Comparison of ENCODE assay signal across 26 cellular contexts in genomic region chr21:41883582-41883981, GRCh38. TPM values are rescaled to one million over a fixed set of nuclear protein-coding genes. Genes with fewer than 3 reads are reported as not detected.
A peak's percentile ranks its signal among the peaks of the same experiment; 100 is the strongest.
DNase-seq lines count a peak whose midpoint lies in the region; ATAC-seq, FAIRE-seq and TF ChIP-seq lines count a peak whose summit lies in the region.
"Had no signal": no experiment of that assay in that cellular context is flagged by ENCODE, and none has a peak within 500 bp of the region (broad histone marks: within the 10 kb centered on the region; RNA-seq: fewer than 3 reads in every experiment).

No MANE protein-coding gene starts in this region.

- H3K56ac ChIP-seq in IMR-90 (ENCODE audit: extremely low read depth, insufficient read depth, low read length) (no peak overlapping the region), H1 (replicated peaks; ENCODE audit: insufficient read length, low read depth, low read length) (no peak overlapping the region)

- H4K20me1 ChIP-seq in BLaER1, result no peaks in the 10 kb centered on the region
- H4K20me1 ChIP-seq in IMR-90 (ENCODE audit: insufficient read depth, low read length), result no peaks in the 10 kb centered on the region; the same call in 1 of the 2 replicates
- no peaks in the 10 kb centered on the region for H4K20me1 ChIP-seq in H1 (replicated peaks in 1 of 2; ENCODE audit: control insufficient read depth in 1 of 2, insufficient read depth in 2 of 2, low read length in 2 of 2)

- no TSS peak for BruUV-seq in IMR-90 (replicated peaks; lab: Mats Ljungman, UMichigan)

- H3K9me1 ChIP-seq in IMR-90 (ENCODE audit: insufficient read depth, low read length), result peaks cover 6% of the 10 kb centered on the region; the same call in 1 of the 2 replicates

- H4K8ac ChIP-seq in IMR-90 (ENCODE audit: low read depth in 2 of 2, low read length in 2 of 2) (no peak overlapping the region), H1 (ENCODE audit: extremely low read depth, insufficient read depth, low read length) (no peak overlapping the region)

- H3K36me3 ChIP-seq in BLaER1, result peaks cover 10% of the 10 kb centered on the region
- peaks cover 7% of the 10 kb centered on the region; the same call in 1 of the 2 replicates for H3K36me3 ChIP-seq in IMR-90 (ENCODE audit: control insufficient read depth, insufficient read depth, low read length)
- no peaks in the 10 kb centered on the region for H3K36me3 ChIP-seq in H1 (ENCODE audit: control insufficient read depth in 2 of 4, insufficient read depth in 4 of 4, low read length in 3 of 4)
- peaks cover 0 to 20% (median 0%) of the 10 kb centered on the region in 6 donors for H3K36me3 ChIP-seq in spleen

- no peak overlapping the region for H3K9ac ChIP-seq in BLaER1
- no peak overlapping the region for H3K9ac ChIP-seq in IMR-90 (ENCODE audit: low read depth, low read length)
- H3K9ac ChIP-seq in H1 (replicated peaks in 1 of 4; ENCODE audit: extremely low read depth in 1 of 4, low read depth in 3 of 4, low read length in 3 of 4), result no peak overlapping the region

- intact Hi-C loops in IMR-90 (cut with micrococcal nuclease), result no loop called here
- intact Hi-C loops in spleen (cut with DNase I; ENCODE audit: low total_unique reads), result no loop called here
- intact Hi-C loops in dorsolateral prefrontal cortex (cut with DNase I), result no loop called here

- H3K27ac ChIP-seq in BLaER1 (0 out of 2 replicates have a peak overlapping the region, but pooled peaks have one; percentile 79), IMR-90 (ENCODE audit: insufficient read depth, low read length) (no peak overlapping the region), H1 (ENCODE audit: low read depth, low read length) (no peak overlapping the region), spleen (no peak overlapping the region), dorsolateral prefrontal cortex (no peak overlapping the region)
- H3K27ac ChIP-seq: SJSA1 had no signal

- TF ChIP-seq CTCF in IMR-90 (conservative IDR thresholded peaks at IDR 0.05; ENCODE audit: low read depth, low read length) (no peak), H1 (IDR thresholded peaks at IDR 0.05; ENCODE audit: control extremely low read depth in 1 of 3, insufficient read depth in 1 of 3, low read depth in 1 of 3, low read length in 3 of 3) (no peak), spleen (IDR thresholded peaks at IDR 0.05 in 8 of 11, conservative IDR thresholded peaks at IDR 0.05 in 3 of 11) (no peak), dorsolateral prefrontal cortex (IDR thresholded peaks at IDR 0.05 in 54 of 56, conservative IDR thresholded peaks at IDR 0.05 in 2 of 56; ENCODE audit: low read depth in 1 of 56, partially characterized antibody in 56 of 56) (no peak)

- DNase-seq in IMR-90 (peak; percentile 12), H1 (ENCODE audit: low read depth in 1 of 2, low spot score in 2 of 2) (no peak), spleen (peak; percentile 28), dorsolateral prefrontal cortex (no peak), occipital lobe (lab: John Stamatoyannopoulos, UW) (no peak)
- DNase-seq: CD8-positive, alpha-beta memory T cell; DMS 273 treated with DMSO at 0.1 percent for 48 hours; DMS79; EL; GDM1; Kasumi-1; NCI-H2029; NCI-H446 treated with DMSO at 0.1 percent for 48 hours; NCI-H526; NCI-H82; NK-92 treated with Interleukin-12 subunit alpha and Interleukin-12 subunit beta, amount 100 ng/mL, for 24 hours had no signal

- POLR2A ChIA-PET in IMR-90 (lab: Charles Lee; ENCODE audit: unreplicated experiment), result no interaction called here
- POLR2A ChIA-PET in H1 (lab: Charles Lee; ENCODE audit: partially characterized antibody), result interaction anchor here (0.9 kb wide), 2 partner anchors 8 to 12 kb away, joined by 3 read pairs; no protein-coding TSS in a partner anchor

- 0 out of 2 replicates have a peak overlapping the region, but pooled peaks have one; percentile 39 for H2BK12ac ChIP-seq in H1 (ENCODE audit: low read depth, low read length)

- H3K27me3 Mint-ChIP-seq in stimulated activated memory B cell treated with anti-CD40 and anti-IgM and Interleukin-4, amounts not matched to agents 10 μg/mL and 1 μg/mL and 100 μg/mL, for 72 hours, result no peaks in the 10 kb centered on the region
- H3K27me3 Mint-ChIP-seq: B cell; CD8-positive, alpha-beta memory T cell had no signal

- H2BK120ac ChIP-seq in IMR-90 (ENCODE audit: low read depth, low read length) (no peak overlapping the region), H1 (replicated peaks; ENCODE audit: low read depth, low read length) (no peak overlapping the region)

- H3K14ac ChIP-seq in IMR-90 (replicated peaks; ENCODE audit: low read depth, low read length), result no peak overlapping the region
- H3K14ac ChIP-seq in H1 (ENCODE audit: insufficient read length), result no peak overlapping the region

- H3K18ac ChIP-seq in IMR-90 (ENCODE audit: low read depth, low read length), result no peak overlapping the region
- H3K18ac ChIP-seq in H1 (ENCODE audit: extremely low read depth, low read length), result no peak overlapping the region

- ATAC-seq in IMR-90 (ENCODE audit: low read depth), result no peak
- no peak for ATAC-seq in stimulated activated memory B cell treated with anti-CD40 and anti-IgM and Interleukin-4, amounts not matched to agents 10 μg/mL and 1 μg/mL and 100 μg/mL, for 72 hours
- ATAC-seq: GM12878, PC-3, Right ventricle myocardium inferior had no signal

- in situ Hi-C loops in IMR-90 (cut with MboI; ENCODE audit: low sequenced_read_pairs), result no loop called here

- no peak overlapping the region for H2BK5ac ChIP-seq in IMR-90 (ENCODE audit: low read depth, low read length, poor library complexity, severe bottlenecking)
- no peak overlapping the region for H2BK5ac ChIP-seq in H1 (ENCODE audit: low read depth, low read length)

- H4K5ac ChIP-seq in IMR-90 (ENCODE audit: low read depth, low read length) (no peak overlapping the region), H1 (ENCODE audit: insufficient read length, low read depth, low read length) (no peak overlapping the region)

- H3K27ac Mint-ChIP-seq in stimulated activated memory B cell treated with anti-CD40 and anti-IgM and Interleukin-4, amounts not matched to agents 10 μg/mL and 1 μg/mL and 100 μg/mL, for 72 hours, result no peak overlapping the region
- H3K27ac Mint-ChIP-seq: B cell; CD14-positive monocyte; CD8-positive, alpha-beta memory T cell had no signal

- H3K4me1 ChIP-seq in BLaER1 (peaks cover 55% of the 10 kb centered on the region), IMR-90 (ENCODE audit: control insufficient read depth, insufficient read depth, low read length) (peaks cover 2% of the 10 kb centered on the region; the same call in 1 of the 2 replicates), H1 (replicated peaks in 1 of 4; ENCODE audit: control insufficient read depth in 3 of 4, insufficient read depth in 4 of 4, low read length in 3 of 4) (peaks cover 0 to 11% (median 4%) of the 10 kb centered on the region in 4 experiments; a peak in 4 of 7 replicates), spleen (peaks cover 0 to 23% (median 8%) of the 10 kb centered on the region in 6 donors)
- H3K4me1 ChIP-seq: SJSA1 had no signal

- no peaks in the 10 kb centered on the region for H3K36me3 Mint-ChIP-seq in stimulated activated memory B cell treated with anti-CD40 and anti-IgM and Interleukin-4, amounts not matched to agents 10 μg/mL and 1 μg/mL and 100 μg/mL, for 72 hours
- H3K36me3 Mint-ChIP-seq: CD14-positive monocyte had no signal

- H3K4me1 Mint-ChIP-seq in stimulated activated memory B cell treated with anti-CD40 and anti-IgM and Interleukin-4, amounts not matched to agents 10 μg/mL and 1 μg/mL and 100 μg/mL, for 72 hours, result peaks cover 6% of the 10 kb centered on the region

- dilution Hi-C loops in IMR-90 (cut with HindIII; ENCODE audit: low sequenced_read_pairs, unreplicated experiment), result no loop called here

- no peak for FAIRE-seq in H1 (lab: Jason Lieb, UNC)
- FAIRE-seq: GM12878, GM19239, H54 had no signal

- H3K4me2 ChIP-seq in BLaER1 (peak overlapping the region; percentile 85; the same call in 1 of the 2 replicates), IMR-90 (ENCODE audit: low read depth, low read length) (no peak overlapping the region), H1 (ENCODE audit: insufficient read depth in 1 of 2, low read depth in 2 of 2, low read length in 2 of 2) (no peak overlapping the region)

- no peak overlapping the region for H2AK9ac ChIP-seq in IMR-90 (replicated peaks; ENCODE audit: low read depth, low read length, poor library complexity)

- H3K23ac ChIP-seq in IMR-90 (ENCODE audit: low read depth, low read length) (no peak overlapping the region), H1 (ENCODE audit: insufficient read length) (no peak overlapping the region)

- no CpG with 5 or more reads among the region's 5 CpGs for WGBS in IMR-90 (ENCODE audit: extremely low coverage in 2 of 2, insufficient read length in 1 of 2), 2 experiments
- 94% methylated on average over 5 of the region's 5 CpGs; no CpG with 5 or more reads in 1 of the 2 experiments for WGBS in H1 (ENCODE audit: extremely low coverage in 1 of 2, insufficient coverage in 1 of 2, insufficient read length in 1 of 2, insufficient replicate concordance in 2 of 2, low coverage in 1 of 2, low lambda C conversion rate in 2 of 2, missing lambda C conversion rate in 1 of 2), 2 experiments
- 86 to 93% (median 87%) methylated on average over 5 of the region's 5 CpGs for WGBS in spleen, 5 donors

- TF ChIP-seq POLR2A in IMR-90 (IDR thresholded peaks at IDR 0.05; ENCODE audit: low read depth, low read length), result no peak
- TF ChIP-seq POLR2A in H1 (IDR thresholded peaks at IDR 0.05; ENCODE audit: control extremely low read depth in 1 of 2, low read depth in 2 of 2, low read length in 2 of 2), result no peak
- no peak for TF ChIP-seq POLR2A in spleen (IDR thresholded peaks at IDR 0.05)

- CTCF ChIA-PET in IMR-90 (lab: Yijun Ruan, JAX) (no interaction called here), H1 (lab: Charles Lee; ENCODE audit: partially characterized antibody) (interaction anchor here (0.6 to 2.3 kb wide), 4 partner anchors 10 to 223 kb away, joined by 3 to 9 read pairs (median 4); no protein-coding TSS in a partner anchor)

- no peaks in the 10 kb centered on the region for H3K27me3 ChIP-seq in BLaER1
- H3K27me3 ChIP-seq in IMR-90 (ENCODE audit: control insufficient read depth, insufficient read depth, low read length), result no peaks in the 10 kb centered on the region
- no peaks in the 10 kb centered on the region for H3K27me3 ChIP-seq in H1 (replicated peaks in 1 of 4; ENCODE audit: control insufficient read depth in 3 of 4, extremely low read depth in 1 of 4, insufficient read depth in 3 of 4, low read length in 3 of 4)
- no peaks in the 10 kb centered on the region for H3K27me3 ChIP-seq in spleen (replicated peaks in 1 of 7)
- no peaks in the 10 kb centered on the region for H3K27me3 ChIP-seq in dorsolateral prefrontal cortex
- H3K27me3 ChIP-seq: SJSA1 had no signal

- H2BK15ac ChIP-seq in IMR-90 (ENCODE audit: low read depth, low read length) (no peak overlapping the region), H1 (ENCODE audit: low read length) (no peak overlapping the region)

- H3K23me2 ChIP-seq in H1 (ENCODE audit: low read depth, low read length), result peaks cover 4% of the 10 kb centered on the region; the same call in 1 of the 2 replicates

- 0 out of 4 replicates have a peak, but pooled peaks cover 0 to 4% of the 10 kb centered on the region in 2 experiments for H3K79me1 ChIP-seq in IMR-90 (ENCODE audit: low read depth in 1 of 2, low read length in 2 of 2)
- H3K79me1 ChIP-seq in H1 (ENCODE audit: low read depth, low read length), result no peaks in the 10 kb centered on the region

- H3K4ac ChIP-seq in IMR-90 (ENCODE audit: low read depth, low read length) (no peak overlapping the region), H1 (replicated peaks; ENCODE audit: insufficient read length, low read depth, low read length) (no peak overlapping the region)

- H2AFZ ChIP-seq in IMR-90 (replicated peaks; ENCODE audit: low read length, poor library complexity) (no peak overlapping the region), H1 (ENCODE audit: low read length) (no peak overlapping the region)

- no peak overlapping the region for H3K4me3 Mint-ChIP-seq in stimulated activated memory B cell treated with anti-CD40 and anti-IgM and Interleukin-4, amounts not matched to agents 10 μg/mL and 1 μg/mL and 100 μg/mL, for 72 hours
- H3K4me3 Mint-ChIP-seq: B cell, CD14-positive monocyte had no signal

- H3K79me2 ChIP-seq in H1 (ENCODE audit: control insufficient read depth in 1 of 2, insufficient read depth in 2 of 2, low read length in 2 of 2), result no peaks in the 10 kb centered on the region

- TF ChIP-seq EP300 in H1 (IDR thresholded peaks at IDR 0.05; ENCODE audit: borderline replicate concordance in 1 of 2, low read depth in 2 of 2, low read length in 2 of 2), result no peak

- H3K9me3 ChIP-seq in BLaER1 (no peaks in the 10 kb centered on the region), IMR-90 (ENCODE audit: control insufficient read depth, insufficient read depth, low read length) (no peaks in the 10 kb centered on the region), H1 (ENCODE audit: insufficient read depth in 2 of 2, low read depth in 1 of 2, low read length in 1 of 2) (no peaks in the 10 kb centered on the region), spleen (no peaks in the 10 kb centered on the region)
- H3K9me3 ChIP-seq: SJSA1 had no signal

- no peak overlapping the region for H4K91ac ChIP-seq in IMR-90 (ENCODE audit: insufficient read depth, low read depth, low read length)
- H4K91ac ChIP-seq in H1 (replicated peaks; ENCODE audit: insufficient read length, low read length), result no peak overlapping the region

- no peaks in the 10 kb centered on the region for H3K9me3 Mint-ChIP-seq in stimulated activated memory B cell treated with anti-CD40 and anti-IgM and Interleukin-4, amounts not matched to agents 10 μg/mL and 1 μg/mL and 100 μg/mL, for 72 hours
- H3K9me3 Mint-ChIP-seq: CD14-positive monocyte; CD8-positive, alpha-beta memory T cell had no signal

- H2BK20ac ChIP-seq in IMR-90 (ENCODE audit: low read depth, low read length) (no peak overlapping the region), H1 (ENCODE audit: low read length) (no peak overlapping the region)

- TF ChIP-seq RAD21 in IMR-90 (IDR thresholded peaks at IDR 0.05; ENCODE audit: low read length) (no peak), H1 (IDR thresholded peaks at IDR 0.05 in 1 of 2, conservative IDR thresholded peaks at IDR 0.05 in 1 of 2; ENCODE audit: low read depth in 2 of 2, low read length in 2 of 2) (no peak)

- H2AK5ac ChIP-seq in IMR-90 (ENCODE audit: low read depth, low read length) (0 out of 2 replicates have a peak overlapping the region, but pooled peaks have one; percentile 56), H1 (ENCODE audit: low read depth, low read length) (no peak overlapping the region)

- H3K4me3 ChIP-seq in BLaER1, result no peak overlapping the region
- no peak overlapping the region for H3K4me3 ChIP-seq in IMR-90 (ENCODE audit: insufficient read depth, low read depth, low read length)
- no peak overlapping the region for H3K4me3 ChIP-seq in H1 (ENCODE audit: extremely low read depth in 1 of 4, insufficient read depth in 2 of 4, low read depth in 3 of 4, low read length in 4 of 4)
- H3K4me3 ChIP-seq in spleen, result no peak overlapping the region
- H3K4me3 ChIP-seq in dorsolateral prefrontal cortex, result no peak overlapping the region
- H3K4me3 ChIP-seq: GM12878, SJSA1 had no signal

RNA-seq across cellular contexts. Expression of gene PRDM15, which starts 4.4 kb away (rescaled TPM):
- total RNA-seq in IMR-90 (2012; rRNA removed), result 5.6 and 8.8 TPM in 2 replicates
- polyA plus RNA-seq in IMR-90 (2012; rRNA removed), result 7.3 and 7.6 TPM in 2 replicates
- polyA plus RNA-seq in IMR-90 (2012; cell fraction: cytosol; rRNA removed), result 2.5 and 3.2 TPM in 2 replicates
- polyA plus RNA-seq in IMR-90 (2012; cell fraction: nucleus; rRNA removed; ENCODE audit: low replicate concordance), result 32.6 and 43.8 TPM in 2 replicates
- 10.5 TPM in 2 replicates for total RNA-seq in H1 (2021; fragmentation: NEBNext Ultra II Directional; extraction: Animal tissue kit (Norgen Biotek cat#: 25700))
- 9.7 and 11.5 TPM in 2 replicates for polyA plus RNA-seq in H1 (2011; rRNA removed)
- 8.9 TPM for polyA plus RNA-seq in H1 (2011; cell fraction: cytosol; rRNA removed)
- 32.0 TPM for polyA plus RNA-seq in H1 (2011; cell fraction: nucleus; rRNA removed)
- polyA plus RNA-seq in H1 (2012, experiment 1 of 2), result 7.7 to 9.1 TPM (median 8.6 TPM) in 4 replicates
- 0.76 TPM for polyA plus RNA-seq in H1 (2012, experiment 2 of 2)
- 4.3 TPM for polyA plus RNA-seq in H1 (2013, experiment 1 of 2)
- 4.1 TPM for polyA plus RNA-seq in H1 (2013, experiment 2 of 2)
- polyA minus RNA-seq in H1 (2011; rRNA and poly(A)+ RNA removed), result 34.3 and 35.1 TPM in 2 replicates
- polyA minus RNA-seq in H1 (2011; cell fraction: cytosol; rRNA and poly(A)+ RNA removed), result 8.6 TPM
- 22.0 TPM for polyA minus RNA-seq in H1 (2011; cell fraction: nucleus; rRNA and poly(A)+ RNA removed)
- total RNA-seq in spleen, result 10 to 100 TPM in 6 of 7 donors, 1 to 10 TPM in 1; 8.4 to 18.0 (median 12.2) TPM
- polyA plus RNA-seq in spleen, result 1 to 10 TPM; 4.4 to 6.5 (median 6.0) TPM
- 10 to 100 TPM in 79 of 120 experiments, 1 to 10 TPM in 41; 6.7 to 20.0 (median 11.0) TPM for total RNA-seq in dorsolateral prefrontal cortex
- total RNA-seq in occipital lobe, result 6.7 TPM

Comparison
In these comparisons a context has a peak if more than half of its experiments do, and no peak if none do; other contexts are left out.
1. DNase-seq: peak in IMR-90 (single experiment) and spleen (single experiment); none in H1 (0 of 2), dorsolateral prefrontal cortex (0 of 10) and occipital lobe (single experiment).